4 cellular contexts compared by ENCODE assay signal in genomic region chr7:144311872-144312469, GRCh38. TPM values are rescaled to one million over a fixed set of nuclear protein-coding genes. Genes with fewer than 3 reads are reported as not detected.
"Had no signal": no experiment of that assay in that cellular context is flagged by ENCODE, and none has a peak within 500 bp of the region (broad histone marks: within the 10 kb centered on the region; RNA-seq: fewer than 3 reads in every experiment).

OR2A1 (plus strand) TSS chr7:144312419; CDS start chr7:144318125, 5,706 bp downstream.

RNA-seq across cellular contexts. Expression of gene OR2A1, which starts in this region (rescaled TPM):
- total RNA-seq: H9, HT-29, IMR-90, K562 had no signal
- polyA plus RNA-seq: IMR-90, K562 had no signal
